Comparison of ENCODE assay signal across 19 cellular contexts in genomic region chr3:34038131-34038530, GRCh38.
DNase-seq lines count a peak whose midpoint lies in the region; ATAC-seq and TF ChIP-seq lines count a peak whose summit lies in the region.
"Had no signal": no experiment of that assay in that cellular context is flagged by ENCODE, and none has a peak within 500 bp of the region (broad histone marks: within the 10 kb centered on the region; RNA-seq: fewer than 3 reads in every experiment).

No MANE protein-coding gene starts in this region.

- ATAC-seq in mucosa of descending colon = no peak
- ATAC-seq: GM12878, GM23338, HCT116 had no signal

- no peaks in the 10 kb centered on the region for H3K4me1 ChIP-seq in osteoblast (ENCODE audit: insufficient read depth, low read length)
- H3K4me1 ChIP-seq in mucosa of descending colon (ENCODE audit: low read depth) = no peaks in the 10 kb centered on the region

- DNase-seq in inferior parietal cortex (ENCODE audit: extremely low spot score) (peak; percentile 50), osteoblast (ENCODE audit: insufficient read length, low spot score, missing footprints) (peak; percentile 31), superior temporal gyrus (ENCODE audit: extremely low spot score) (peak; percentile 65), erythroblast (lab: John Stamatoyannopoulos, UW) (no peak), mucosa of descending colon (no peak), midbrain (lab: John Stamatoyannopoulos, UW) (no peak)
- no peak for DNase-seq in activated T-cell treated with anti-CD3 and anti-CD28 coated beads, Interleukin-2, amount 50 U/mL, for 24 hours
- DNase-seq: C1 segment of cervical spinal cord; Calu3; CD4-positive, alpha-beta memory T cell; COR-L47; DMS79; EL; GDM1; H9 had no signal

- H3K9me3 Mint-ChIP-seq in activated T-cell treated with anti-CD3 and anti-CD28 coated beads, Interleukin-2, amount 50 U/mL, for 24 hours = no peaks in the 10 kb centered on the region
- H3K9me3 Mint-ChIP-seq: GM23338, H9 had no signal

- H2AFZ ChIP-seq in osteoblast (ENCODE audit: low read length) = no peak overlapping the region
- H2AFZ ChIP-seq: GM23338 had no signal

- no peak for TF ChIP-seq POLR2A in erythroblast (IDR thresholded peaks at IDR 0.05; ENCODE audit: low read length)

- no peak for TF ChIP-seq CTCF in osteoblast (IDR thresholded peaks at IDR 0.05; ENCODE audit: extremely low read depth, low read depth, low read length)
- TF ChIP-seq CTCF in mucosa of descending colon (IDR thresholded peaks at IDR 0.05) = no peak

- no peak overlapping the region for H3K27ac Mint-ChIP-seq in activated T-cell treated with anti-CD3 and anti-CD28 coated beads, Interleukin-2, amount 50 U/mL, for 24 hours
- H3K27ac Mint-ChIP-seq: CD4-positive, alpha-beta memory T cell; GM23338 had no signal

- H3K79me2 ChIP-seq in osteoblast (ENCODE audit: insufficient read depth, low read length) = no peaks in the 10 kb centered on the region

- H4K20me1 ChIP-seq in osteoblast (ENCODE audit: insufficient read depth, low read length) = no peaks in the 10 kb centered on the region

- no peak overlapping the region for H3K4me2 ChIP-seq in osteoblast (ENCODE audit: insufficient read depth, low read length)
- H3K4me2 ChIP-seq: GM23338 had no signal

- H3K27ac ChIP-seq in cingulate gyrus (ENCODE audit: low read depth, low read length) = peak overlapping the region; percentile 32
- no peak overlapping the region for H3K27ac ChIP-seq in osteoblast (ENCODE audit: low read depth, low read length)

- H3K27me3 ChIP-seq in osteoblast (ENCODE audit: insufficient read depth, low read length) = no peaks in the 10 kb centered on the region

- H3K4me3 ChIP-seq in osteoblast (ENCODE audit: insufficient read depth, low read length) = no peak overlapping the region
- no peak overlapping the region for H3K4me3 ChIP-seq in mucosa of descending colon
- H3K4me3 ChIP-seq: GM12878, GM23338 had no signal

- H3K9me3 ChIP-seq in osteoblast (ENCODE audit: low read depth, low read length) = no peaks in the 10 kb centered on the region
- no peaks in the 10 kb centered on the region for H3K9me3 ChIP-seq in mucosa of descending colon

- H3K4me3 Mint-ChIP-seq in activated T-cell treated with anti-CD3 and anti-CD28 coated beads, Interleukin-2, amount 50 U/mL, for 24 hours = no peak overlapping the region
- H3K4me3 Mint-ChIP-seq: CD4-positive, alpha-beta memory T cell; GM23338; H9 had no signal

- no peaks in the 10 kb centered on the region for H3K4me1 Mint-ChIP-seq in activated T-cell treated with anti-CD3 and anti-CD28 coated beads, Interleukin-2, amount 50 U/mL, for 24 hours (ENCODE audit: low read depth)
- H3K4me1 Mint-ChIP-seq: CD4-positive, alpha-beta memory T cell; GM23338; H9 had no signal

- no peaks in the 10 kb centered on the region for H3K36me3 ChIP-seq in osteoblast (ENCODE audit: insufficient read depth, low read length)
- H3K36me3 ChIP-seq in mucosa of descending colon (ENCODE audit: low read depth) = no peaks in the 10 kb centered on the region

- no peaks in the 10 kb centered on the region for H3K27me3 Mint-ChIP-seq in activated T-cell treated with anti-CD3 and anti-CD28 coated beads, Interleukin-2, amount 50 U/mL, for 24 hours
- H3K27me3 Mint-ChIP-seq: CD4-positive, alpha-beta memory T cell had no signal

- intact Hi-C loops in mucosa of descending colon (cut with DNase I, micrococcal nuclease) = no loop called here

- H3K36me3 Mint-ChIP-seq in activated T-cell treated with anti-CD3 and anti-CD28 coated beads, Interleukin-2, amount 50 U/mL, for 24 hours (ENCODE audit: low read depth) = no peaks in the 10 kb centered on the region
- H3K36me3 Mint-ChIP-seq: CD4-positive, alpha-beta memory T cell had no signal

Comparison
In these comparisons a context has a peak if more than half of its experiments do, and no peak if none do; other contexts are left out.
1. DNase-seq: peak in inferior parietal cortex (single experiment), osteoblast (single experiment) and superior temporal gyrus (single experiment); none in activated T-cell treated with anti-CD3 and anti-CD28 coated beads, Interleukin-2, amount 50 U/mL, for 24 hours (single experiment), erythroblast (0 of 2), mucosa of descending colon (0 of 3) and midbrain (single experiment).